8 cellular contexts compared by ENCODE assay signal in genomic region chr3:170179444-170179843, GRCh38. TPM values are rescaled to one million over a fixed set of nuclear protein-coding genes. Genes with fewer than 3 reads are reported as not detected.
A peak's percentile ranks its signal among the peaks of the same experiment; 100 is the strongest.
DNase-seq lines count a peak whose midpoint lies in the region; ATAC-seq, FAIRE-seq and TF ChIP-seq lines count a peak whose summit lies in the region.

No MANE protein-coding gene starts in this region.

- intact Hi-C loops in K562 (cut with micrococcal nuclease): no loop called here

- H3K36me3 ChIP-seq in K562 (ENCODE audit: control insufficient read depth, insufficient read depth, low read length): peaks cover 36% of the 10 kb centered on the region

- no peak for TF ChIP-seq EP300 in K562 (IDR thresholded peaks at IDR 0.05; ENCODE audit: low read length)

- peak overlapping the region; percentile 89; the same call in 1 of the 2 replicates for H3K4me2 ChIP-seq in K562 (ENCODE audit: insufficient read depth, low read length)

- no peaks in the 10 kb centered on the region for H3K9me1 ChIP-seq in K562 (ENCODE audit: control insufficient read depth, insufficient read depth, low read length)

- 40% methylated on average over 1 of the region's 1 CpG for WGBS in K562 (ENCODE audit: insufficient coverage, low coverage, missing lambda C conversion rate)

- CTCF ChIA-PET in K562 (lab: Yijun Ruan, JAX; ENCODE audit: low intra/inter-chr PET ratio): no interaction called here

- H3K4me3 ChIP-seq in K562: peak overlapping the region; percentile 77; the same call in 1 of the 2 replicates

- no peaks in the 10 kb centered on the region for H3K9me3 Mint-ChIP-seq in IgD-negative memory B cell
- no peaks in the 10 kb centered on the region for H3K9me3 Mint-ChIP-seq in naive thymus-derived CD8-positive, alpha-beta T cell

- peaks cover 20 to 31% (median 29%) of the 10 kb centered on the region in 3 donors for H3K4me1 Mint-ChIP-seq in IgD-negative memory B cell
- H3K4me1 Mint-ChIP-seq in naive thymus-derived CD8-positive, alpha-beta T cell: peaks cover 18 to 49% (median 44%) of the 10 kb centered on the region in 4 donors

- H3K27ac Mint-ChIP-seq in IgD-negative memory B cell: peak overlapping the region; percentile 97 to 100 (median 99)
- H3K27ac Mint-ChIP-seq in naive thymus-derived CD8-positive, alpha-beta T cell: peak overlapping the region; percentile 98 to 100 (median 99)

- BruUV-seq in K562 (replicated peaks; lab: Mats Ljungman, UMichigan): no TSS peak

- H3K9ac ChIP-seq in K562 (ENCODE audit: insufficient read depth in 1 of 2, low read depth in 2 of 2, low read length in 2 of 2): 0 out of 4 replicates have a peak overlapping the region, but pooled peaks of 1 of the 2 experiments have one; percentile 17

- no peak for ATAC-seq in K562
- no peak for ATAC-seq in naive thymus-derived CD8-positive, alpha-beta T cell

- in situ Hi-C loops in K562 (cut with MboI): no loop called here

- peaks cover 46% of the 10 kb centered on the region for H3K79me2 ChIP-seq in K562 (ENCODE audit: control insufficient read depth, insufficient read depth, low read length)

- no peaks in the 10 kb centered on the region for H3K27me3 ChIP-seq in K562 (ENCODE audit: control insufficient read depth in 2 of 2, insufficient read depth in 2 of 2, low read length in 2 of 2)

- H3K9me3 ChIP-seq in K562 (replicated peaks; ENCODE audit: control insufficient read depth, insufficient read depth, low read depth, low read length): no peaks in the 10 kb centered on the region; the same call in 1 of the 2 replicates

- no peak for TF ChIP-seq POLR2A in K562 (conservative IDR thresholded peaks at IDR 0.05)

- POLR2A ChIA-PET in K562 (lab: Yijun Ruan, JAX): interaction anchor here (1.2 kb wide), 1 partner anchor 10 kb away, joined by 3 read pairs; no protein-coding TSS in a partner anchor
- POLR2A ChIA-PET in naive thymus-derived CD8-positive, alpha-beta T cell (lab: Charles Lee): interaction anchor here (1.0 to 4.1 kb wide), 9 partner anchors 8 to 415 kb away, joined by 3 to 31 read pairs (median 6); partner anchors contain the start of genes SKIL and TERC

- H3K4me3 Mint-ChIP-seq in IgD-negative memory B cell: peak overlapping the region; percentile 93 to 100 (median 99)
- peak overlapping the region; percentile 96 to 100 (median 98) for H3K4me3 Mint-ChIP-seq in naive thymus-derived CD8-positive, alpha-beta T cell

- no peak overlapping the region; the same call in 2 of the 3 replicates for H3K27ac ChIP-seq in K562 (ENCODE audit: extremely low read depth, low read depth, low read length)

- H4K20me1 ChIP-seq in K562 (replicated peaks; ENCODE audit: control insufficient read depth, insufficient read depth, low read length): no peaks in the 10 kb centered on the region

- DNase-seq in AML-193 (lab: John Stamatoyannopoulos, UW): peak; percentile 40 to 49
- DNase-seq in K562 (ENCODE audit: extremely low read depth in 1 of 4, low spot score in 3 of 4): no peak
- DNase-seq in naive thymus-derived CD8-positive, alpha-beta T cell: no peak
- DNase-seq in NCI-H2081 treated with DMSO at 0.1 percent for 48 hours (lab: John Stamatoyannopoulos, UW): no peak
- DNase-seq in NCI-H2227 treated with DMSO at 0.1 percent for 48 hours (lab: John Stamatoyannopoulos, UW): no peak
- DNase-seq in nucleus accumbens (lab: John Stamatoyannopoulos, UW): no peak
- no peak for DNase-seq in COLO668 (lab: John Stamatoyannopoulos, UW; ENCODE audit: unreplicated experiment)

- no peak for TF ChIP-seq CTCF in K562 (IDR thresholded peaks at IDR 0.05 in 2 of 3, conservative IDR thresholded peaks at IDR 0.05 in 1 of 3; ENCODE audit: insufficient read depth in 2 of 3, low read depth in 1 of 3, low read length in 3 of 3)

- FAIRE-seq in K562 (lab: Jason Lieb, UNC): no peak

- peaks cover 6% of the 10 kb centered on the region for H3K36me3 Mint-ChIP-seq in IgD-negative memory B cell
- H3K36me3 Mint-ChIP-seq in naive thymus-derived CD8-positive, alpha-beta T cell: peaks cover 0 to 41% (median 16%) of the 10 kb centered on the region in 3 donors

- H3K4me1 ChIP-seq in K562 (replicated peaks in 1 of 2; ENCODE audit: control insufficient read depth in 2 of 2, insufficient read depth in 2 of 2, low read length in 2 of 2): peaks cover 4 to 15% of the 10 kb centered on the region in 2 experiments; a peak in 3 of 5 replicates

- TF ChIP-seq RAD21 in K562 (CRISPR knock-in tag; conservative IDR thresholded peaks at IDR 0.05 in 1 of 2, IDR thresholded peaks at IDR 0.05 in 1 of 2): no peak

- no peak overlapping the region for H2AFZ ChIP-seq in K562 (ENCODE audit: low read depth, low read length)

- no peaks in the 10 kb centered on the region for H3K27me3 Mint-ChIP-seq in IgD-negative memory B cell
- H3K27me3 Mint-ChIP-seq in naive thymus-derived CD8-positive, alpha-beta T cell: no peaks in the 10 kb centered on the region

TF ChIP-seq in K562, 482 proteins besides CTCF, POLR2A, EP300 and RAD21:
- TF ChIP-seq BRD4 (IDR thresholded peaks at IDR 0.05) (no peak), ZNF263 (CRISPR knock-in tag; IDR thresholded peaks at IDR 0.05; ENCODE audit: borderline replicate concordance) (no peak), MEIS2 (IDR thresholded peaks at IDR 0.05; ENCODE audit: partially characterized antibody) (peak; percentile 54)
- TF ChIP-seq, protein P1, sequence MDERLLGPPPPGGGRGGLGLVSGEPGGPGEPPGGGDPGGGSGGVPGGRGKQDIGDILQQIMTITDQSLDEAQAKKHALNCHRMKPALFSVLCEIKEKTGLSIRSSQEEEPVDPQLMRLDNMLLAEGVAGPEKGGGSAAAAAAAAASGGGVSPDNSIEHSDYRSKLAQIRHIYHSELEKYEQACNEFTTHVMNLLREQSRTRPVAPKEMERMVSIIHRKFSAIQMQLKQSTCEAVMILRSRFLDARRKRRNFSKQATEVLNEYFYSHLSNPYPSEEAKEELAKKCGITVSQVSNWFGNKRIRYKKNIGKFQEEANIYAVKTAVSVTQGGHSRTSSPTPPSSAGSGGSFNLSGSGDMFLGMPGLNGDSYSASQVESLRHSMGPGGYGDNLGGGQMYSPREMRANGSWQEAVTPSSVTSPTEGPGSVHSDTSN (CRISPR knock-in tag; IDR thresholded peaks at IDR 0.05; ENCODE audit: low read depth): no peak
- TF ChIP-seq, protein P1 (tag; conservative IDR thresholded peaks at IDR 0.05; ENCODE audit: low read depth): peak; percentile 24; the same call in 1 of the 2 replicates

RNA-seq across cellular contexts. Expression of gene PHC3, which starts 2.1 kb away (rescaled TPM):
- polyA plus RNA-seq in IgD-negative memory B cell (81.2 TPM), K562 (2011; rRNA removed) (21.6 and 32.1 TPM in 2 replicates), K562 (2014; fragmentation: Illumina TruSeq; extraction: Trizol) (8.1 and 10.5 TPM in 2 replicates), K562 (2014; fragmentation: Nextera tagmentation; extraction: Ambion mirVana) (1 to 10 TPM; 4.6 to 6.0 TPM), K562 (2014; rRNA removed) (7.4 and 16.2 TPM in 2 replicates)
- total RNA-seq in K562 (2011; cell fraction: chromatin; rRNA removed; ENCODE audit: low replicate concordance): 118 and 146 TPM in 2 replicates
- total RNA-seq in K562 (2011; cell fraction: nucleolus; rRNA removed): 42.5 and 52.1 TPM in 2 replicates
- total RNA-seq in K562 (2011; cell fraction: nucleoplasm; rRNA removed): 59.0 and 129 TPM in 2 replicates
- total RNA-seq in K562 (2014; rRNA removed) (3.1 and 8.9 TPM in 2 replicates), K562 (2014; rRNA removed; fragmentation: Illumina TruSeq; extraction: Trizol) (16.9 and 19.0 TPM in 2 replicates), K562 (2015; rRNA removed; fragmentation: Illumina TruSeq; extraction: Trizol) (14.9 and 15.1 TPM in 2 replicates), K562 (2021) (16.9 and 21.5 TPM in 2 replicates)
- 25.8 and 29.4 TPM in 2 replicates for polyA plus RNA-seq in K562 (2011; cell fraction: cytosol; rRNA removed)
- 65.3 and 76.2 TPM in 2 replicates for polyA plus RNA-seq in K562 (2011; cell fraction: nucleus; rRNA removed)
- 9.0 and 22.6 TPM in 2 replicates for polyA plus RNA-seq in K562 (2012)
- 91.9 and 98.7 TPM in 2 replicates for polyA minus RNA-seq in K562 (2011; rRNA and poly(A)+ RNA removed)
- polyA minus RNA-seq in K562 (2011; cell fraction: cytosol; rRNA and poly(A)+ RNA removed): 13.4 and 14.6 TPM in 2 replicates
- 32.9 and 56.2 TPM in 2 replicates for polyA minus RNA-seq in K562 (2011; cell fraction: nucleus; rRNA and poly(A)+ RNA removed)
- 100 to 1,000 TPM; 166 to 187 TPM for total RNA-seq in naive thymus-derived CD8-positive, alpha-beta T cell
- 10 to 100 TPM; 34.5 to 54.8 (median 38.8) TPM for polyA plus RNA-seq in naive thymus-derived CD8-positive, alpha-beta T cell

RNA-seq across cellular contexts. Expression of gene PRKCI, which starts 42.8 kb away (rescaled TPM):
- polyA plus RNA-seq in IgD-negative memory B cell: 12.9 TPM
- 56.2 and 139 TPM in 2 replicates for total RNA-seq in K562 (2011; cell fraction: chromatin; rRNA removed; ENCODE audit: low replicate concordance)
- total RNA-seq in K562 (2011; cell fraction: nucleolus; rRNA removed): 21.8 and 29.3 TPM in 2 replicates
- total RNA-seq in K562 (2011; cell fraction: nucleoplasm; rRNA removed): 59.0 and 131 TPM in 2 replicates
- total RNA-seq in K562 (2014; rRNA removed): 23.2 and 27.8 TPM in 2 replicates
- 43.2 and 49.7 TPM in 2 replicates for total RNA-seq in K562 (2014; rRNA removed; fragmentation: Illumina TruSeq; extraction: Trizol)
- total RNA-seq in K562 (2015; rRNA removed; fragmentation: Illumina TruSeq; extraction: Trizol): 37.8 and 42.0 TPM in 2 replicates
- 23.6 and 33.2 TPM in 2 replicates for total RNA-seq in K562 (2021)
- polyA plus RNA-seq in K562 (2011; rRNA removed): 27.8 and 40.0 TPM in 2 replicates
- 7.8 and 14.4 TPM in 2 replicates for polyA plus RNA-seq in K562 (2011; cell fraction: cytosol; rRNA removed)
- 7.4 and 10.1 TPM in 2 replicates for polyA plus RNA-seq in K562 (2011; cell fraction: nucleus; rRNA removed)
- 15.7 and 28.3 TPM in 2 replicates for polyA plus RNA-seq in K562 (2012)
- 24.2 and 31.4 TPM in 2 replicates for polyA plus RNA-seq in K562 (2014; fragmentation: Illumina TruSeq; extraction: Trizol)
- polyA plus RNA-seq in K562 (2014; fragmentation: Nextera tagmentation; extraction: Ambion mirVana): 10 to 100 TPM; 10.5 to 13.5 TPM
- polyA plus RNA-seq in K562 (2014; rRNA removed): 20.4 and 22.7 TPM in 2 replicates
- polyA minus RNA-seq in K562 (2011; rRNA and poly(A)+ RNA removed): 79.3 and 84.4 TPM in 2 replicates
- polyA minus RNA-seq in K562 (2011; cell fraction: cytosol; rRNA and poly(A)+ RNA removed): 20.8 and 40.8 TPM in 2 replicates
- polyA minus RNA-seq in K562 (2011; cell fraction: nucleus; rRNA and poly(A)+ RNA removed): 20.7 and 26.1 TPM in 2 replicates
- total RNA-seq in naive thymus-derived CD8-positive, alpha-beta T cell: 10 to 100 TPM; 23.4 to 27.8 TPM
- 10 to 100 TPM; 10.8 to 15.0 (median 14.1) TPM for polyA plus RNA-seq in naive thymus-derived CD8-positive, alpha-beta T cell

Comparison
In these comparisons a context has a peak if more than half of its experiments do, and no peak if none do; other contexts are left out.
1. DNase-seq: peak in AML-193 (2 of 2); none in K562 (0 of 4), naive thymus-derived CD8-positive, alpha-beta T cell (0 of 10), NCI-H2081 treated with DMSO at 0.1 percent for 48 hours (single experiment), NCI-H2227 treated with DMSO at 0.1 percent for 48 hours (single experiment), nucleus accumbens (0 of 56) and COLO668 (single experiment).